In the genomic region with DNA sequence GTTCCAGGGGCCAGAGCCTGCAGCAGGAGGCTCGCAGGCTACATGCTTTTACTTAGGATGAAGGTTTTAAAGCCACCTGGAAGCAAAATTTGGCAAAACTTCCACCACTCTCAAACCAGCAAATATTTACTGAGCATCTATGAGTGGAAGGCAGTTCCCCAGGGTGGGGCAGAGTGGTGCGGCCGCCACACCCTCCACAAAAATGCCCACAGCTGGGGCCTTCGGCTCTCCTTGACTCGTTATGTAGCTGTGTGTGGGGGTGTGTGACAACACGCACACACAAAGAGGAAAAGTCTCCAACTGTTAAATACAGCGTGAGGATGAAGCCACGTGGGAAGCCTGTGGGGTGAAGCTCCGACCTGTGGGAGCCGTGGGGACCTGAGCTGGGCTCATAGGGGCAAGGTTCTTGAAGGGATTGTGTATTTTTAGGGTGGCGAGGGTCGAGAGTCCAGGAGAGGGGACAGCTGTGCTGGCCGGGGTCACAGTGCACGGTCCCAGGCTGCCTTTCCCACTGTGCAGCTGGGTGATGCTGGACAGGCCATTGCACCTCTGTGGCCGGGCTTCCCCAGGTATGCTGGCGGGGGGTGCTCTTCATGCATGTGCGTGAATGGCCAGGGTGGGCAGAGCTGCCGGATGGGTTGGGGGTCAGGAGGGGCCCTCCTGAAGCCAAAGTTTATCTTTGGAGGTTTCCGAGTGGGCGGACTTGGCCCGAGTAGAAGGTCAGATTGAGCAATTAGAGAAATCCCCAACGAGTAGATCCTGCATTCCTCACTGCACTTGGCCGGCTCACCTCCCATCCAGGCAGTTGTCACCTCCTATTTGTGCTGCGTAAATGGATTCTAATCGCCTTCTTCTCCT, we compare ENCODE assay signal across 14 cellular contexts. TPM values are rescaled to one million over a fixed set of nuclear protein-coding genes. Genes with fewer than 3 reads are reported as not detected.
DNase-seq lines count a peak whose midpoint lies in the region; ATAC-seq and TF ChIP-seq lines count a peak whose summit lies in the region.
"Had no signal": no experiment of that assay in that cellular context is flagged by ENCODE, and none has a peak within 500 bp of the region (broad histone marks: within the 10 kb centered on the region; RNA-seq: fewer than 3 reads in every experiment).

No MANE protein-coding gene starts in this region.

- H3K36me3 Mint-ChIP-seq in progenitor cell of endocrine pancreas (ENCODE audit: insufficient read depth), result peaks cover 2% of the 10 kb centered on the region
- H3K36me3 Mint-ChIP-seq in activated T-cell treated with anti-CD3 and anti-CD28 coated beads, Interleukin-2, amount 50 U/mL, for 72 hours (ENCODE audit: insufficient read depth in 2 of 2), result no peaks in the 10 kb centered on the region

- no peak overlapping the region for H3K4me3 Mint-ChIP-seq in progenitor cell of endocrine pancreas (ENCODE audit: low read depth)
- no peak overlapping the region for H3K4me3 Mint-ChIP-seq in activated T-cell treated with anti-CD3 and anti-CD28 coated beads, Interleukin-2, amount 50 U/mL, for 72 hours
- H3K4me3 Mint-ChIP-seq: stimulated activated naive CD8-positive, alpha-beta T cell treated with anti-CD3 and anti-CD28 coated beads, Interleukin-15, Interleukin-2, amounts not matched to agents 100 ng/mL and 50 ng/mL, for 24 hours had no signal

- no peaks in the 10 kb centered on the region for H4K20me1 ChIP-seq in hepatocyte (ENCODE audit: insufficient read depth, poor library complexity, severe bottlenecking)

- no peaks in the 10 kb centered on the region for H3K79me2 ChIP-seq in hepatocyte

- no peaks in the 10 kb centered on the region for H3K9me2 ChIP-seq in hepatocyte (replicated peaks; ENCODE audit: insufficient read depth)

- H3K9me3 ChIP-seq in hepatocyte (ENCODE audit: low read depth), result no peaks in the 10 kb centered on the region
- no peaks in the 10 kb centered on the region for H3K9me3 ChIP-seq in effector memory CD4-positive, alpha-beta T cell (ENCODE audit: control insufficient read depth, low read length)

- peak overlapping the region; percentile 63 for H3K27ac Mint-ChIP-seq in progenitor cell of endocrine pancreas
- H3K27ac Mint-ChIP-seq in activated T-cell treated with anti-CD3 and anti-CD28 coated beads, Interleukin-2, amount 50 U/mL, for 72 hours, result no peak overlapping the region
- H3K27ac Mint-ChIP-seq: stimulated activated naive CD8-positive, alpha-beta T cell treated with anti-CD3 and anti-CD28 coated beads, Interleukin-15, Interleukin-2, amounts not matched to agents 100 ng/mL and 50 ng/mL, for 24 hours had no signal

- ATAC-seq in activated T-cell treated with anti-CD3 and anti-CD28 coated beads, Interleukin-2, amount 50 U/mL, for 72 hours (replicated peaks in 1 of 2), result no peak
- ATAC-seq: activated CD4-positive, CD25-positive, alpha-beta regulatory T cell treated with anti-CD3 and anti-CD28 coated beads, Interleukin-2, amount 50 U/mL, for 24 hours had no signal

- peaks cover 4% of the 10 kb centered on the region for H3K9me3 Mint-ChIP-seq in progenitor cell of endocrine pancreas (ENCODE audit: low read depth)
- no peaks in the 10 kb centered on the region for H3K9me3 Mint-ChIP-seq in activated T-cell treated with anti-CD3 and anti-CD28 coated beads, Interleukin-2, amount 50 U/mL, for 72 hours
- H3K9me3 Mint-ChIP-seq: stimulated activated naive CD8-positive, alpha-beta T cell treated with anti-CD3 and anti-CD28 coated beads, Interleukin-15, Interleukin-2, amounts not matched to agents 100 ng/mL and 50 ng/mL, for 24 hours had no signal

- H3K4me1 ChIP-seq in hepatocyte (ENCODE audit: insufficient read depth), result peaks cover 6% of the 10 kb centered on the region
- H3K4me1 ChIP-seq in effector memory CD4-positive, alpha-beta T cell (ENCODE audit: control insufficient read depth, insufficient read depth, low read length, poor library complexity, severe bottlenecking), result no peaks in the 10 kb centered on the region

- no peaks in the 10 kb centered on the region for H3K27me3 ChIP-seq in hepatocyte
- no peaks in the 10 kb centered on the region for H3K27me3 ChIP-seq in effector memory CD4-positive, alpha-beta T cell (replicated peaks; ENCODE audit: control insufficient read depth, insufficient read depth, low read length, poor library complexity, severe bottlenecking)
- H3K27me3 ChIP-seq: brain microvascular endothelial cell had no signal

- 68% methylated on average over 22 of the region's 25 CpGs for WGBS in hepatocyte (ENCODE audit: low lambda C conversion rate, missing lambda C conversion rate)

- H2AFZ ChIP-seq in hepatocyte, result no peak overlapping the region

- peaks cover 9% of the 10 kb centered on the region for H3K27me3 Mint-ChIP-seq in progenitor cell of endocrine pancreas
- H3K27me3 Mint-ChIP-seq in activated T-cell treated with anti-CD3 and anti-CD28 coated beads, Interleukin-2, amount 50 U/mL, for 72 hours (ENCODE audit: low read depth), result no peaks in the 10 kb centered on the region
- H3K27me3 Mint-ChIP-seq: stimulated activated naive CD8-positive, alpha-beta T cell treated with anti-CD3 and anti-CD28 coated beads, Interleukin-15, Interleukin-2, amounts not matched to agents 100 ng/mL and 50 ng/mL, for 24 hours had no signal

- H3K4me1 Mint-ChIP-seq in progenitor cell of endocrine pancreas (ENCODE audit: low read depth), result peaks cover 3% of the 10 kb centered on the region
- no peaks in the 10 kb centered on the region for H3K4me1 Mint-ChIP-seq in activated T-cell treated with anti-CD3 and anti-CD28 coated beads, Interleukin-2, amount 50 U/mL, for 72 hours (ENCODE audit: low read depth)

- H3K4me3 ChIP-seq in hepatocyte, result no peak overlapping the region
- no peak overlapping the region for H3K4me3 ChIP-seq in effector memory CD4-positive, alpha-beta T cell (ENCODE audit: insufficient read depth, low read depth, low read length, poor library complexity, severe bottlenecking)

- H3K36me3 ChIP-seq in hepatocyte (replicated peaks; ENCODE audit: insufficient read depth, low read depth), result no peaks in the 10 kb centered on the region
- no peaks in the 10 kb centered on the region for H3K36me3 ChIP-seq in effector memory CD4-positive, alpha-beta T cell (ENCODE audit: control insufficient read depth, insufficient read depth, low read length)
- H3K36me3 ChIP-seq: brain microvascular endothelial cell had no signal

- DNase-seq in AG20443 (ENCODE audit: low spot score) (peak; percentile 61), NCI-H226 (peak; percentile 75), hepatocyte (ENCODE audit: low spot score) (peak; percentile 31), progenitor cell of endocrine pancreas (ENCODE audit: low spot score, unreplicated experiment) (no peak), dermis blood vessel endothelial cell (no peak), GM10266 (ENCODE audit: extremely low spot score) (no peak)
- DNase-seq in effector memory CD4-positive, alpha-beta T cell, result no peak
- no peak for DNase-seq in activated T-cell treated with anti-CD3 and anti-CD28 coated beads, Interleukin-2, amount 50 U/mL, for 72 hours
- DNase-seq: activated naive CD4-positive, alpha-beta T cell treated with Interleukin-2 at 50 U/mL for 16 hours; brain microvascular endothelial cell; NCI-H1436; NCI-H2227 treated with DMSO at 0.1 percent for 48 hours had no signal

- H3K4me2 ChIP-seq in hepatocyte, result peak overlapping the region; percentile 17

- H3K27ac ChIP-seq in hepatocyte, result no peak overlapping the region
- H3K27ac ChIP-seq in effector memory CD4-positive, alpha-beta T cell (ENCODE audit: insufficient read depth, low read length, poor library complexity, severe bottlenecking), result no peak overlapping the region
- H3K27ac ChIP-seq: brain microvascular endothelial cell had no signal

- TF ChIP-seq CTCF in hepatocyte (IDR thresholded peaks at IDR 0.05; ENCODE audit: poor library complexity) (no peak), progenitor cell of endocrine pancreas (IDR thresholded peaks at IDR 0.05; ENCODE audit: unreplicated experiment) (no peak), GM10266 (IDR thresholded peaks at IDR 0.05; ENCODE audit: control insufficient read depth, insufficient read depth, low read depth, missing control alignments) (no peak)

RNA-seq across cellular contexts. Expression of a gene that starts 25.3 kb away (rescaled TPM):
- total RNA-seq in hepatocyte (1.6 and 2.4 TPM in 2 replicates), progenitor cell of endocrine pancreas (2.2 and 2.9 TPM in 2 replicates), dermis blood vessel endothelial cell (under 0.01 and 0.05 TPM in 2 replicates)
- 1.1 and 4.8 TPM in 2 replicates for polyA plus RNA-seq in hepatocyte
- under 1 TPM; 0.05 to 0.07 TPM for total RNA-seq in activated T-cell treated with anti-CD3 and anti-CD28 coated beads, Interleukin-2, amount 50 U/mL, for 72 hours

Comparison
In these comparisons a context has a peak if more than half of its experiments do, and no peak if none do; other contexts are left out.
1. DNase-seq: peak in AG20443 (single experiment), NCI-H226 (single experiment) and hepatocyte (single experiment); none in progenitor cell of endocrine pancreas (single experiment), dermis blood vessel endothelial cell (single experiment), effector memory CD4-positive, alpha-beta T cell (0 of 3), GM10266 (single experiment) and activated T-cell treated with anti-CD3 and anti-CD28 coated beads, Interleukin-2, amount 50 U/mL, for 72 hours (0 of 2).